Comparison of ENCODE assay signal across 8 cellular contexts in genomic region chr1:76939107-76939816, GRCh38.
A peak's percentile ranks its signal among the peaks of the same experiment; 100 is the strongest.
DNase-seq lines count a peak whose midpoint lies in the region; ATAC-seq and TF ChIP-seq lines count a peak whose summit lies in the region.

No MANE protein-coding gene starts in this region.

- H3K4me1 ChIP-seq in neuronal stem cell (ENCODE audit: control insufficient read depth in 2 of 2, insufficient read depth in 1 of 2, low read depth in 1 of 2, low read length in 2 of 2) (peaks cover 7% of the 10 kb centered on the region in 2 donors), A673 (ENCODE audit: insufficient read depth, low read length, poor library complexity, severe bottlenecking) (no peaks in the 10 kb centered on the region), esophagus squamous epithelium (no peaks in the 10 kb centered on the region), hepatocyte (ENCODE audit: insufficient read depth) (no peaks in the 10 kb centered on the region)

- POLR2A ChIA-PET in A673 (lab: Charles Lee; ENCODE audit: low non-redundant PET) = no interaction called here
- POLR2A ChIA-PET in activated CD8-positive, alpha-beta T cell treated with anti-CD3 and anti-CD28 coated beads for 36 hours (lab: Charles Lee) = no interaction called here

- no peak overlapping the region for H4K8ac ChIP-seq in neuronal stem cell (ENCODE audit: low read depth, low read length)

- CTCF ChIA-PET in A673 (lab: Charles Lee) = no interaction called here
- CTCF ChIA-PET in activated CD8-positive, alpha-beta T cell treated with anti-CD3 and anti-CD28 coated beads for 36 hours (lab: Charles Lee) = no interaction called here

- no peak overlapping the region for H2BK15ac ChIP-seq in neuronal stem cell (ENCODE audit: low read length)

- WGBS in neuronal stem cell (ENCODE audit: extremely low coverage in 2 of 2, insufficient read length in 2 of 2, insufficient replicate concordance in 1 of 2), 2 donors = no CpG with 5 or more reads among the region's 8 CpGs
- WGBS in esophagus squamous epithelium, 2 donors = 59 to 62% methylated on average over 8 of the region's 8 CpGs
- WGBS in hepatocyte (ENCODE audit: low lambda C conversion rate, missing lambda C conversion rate) = 63% methylated on average over 8 of the region's 8 CpGs

- H3K18ac ChIP-seq in neuronal stem cell (ENCODE audit: low read length) = no peak overlapping the region

- no peaks in the 10 kb centered on the region for H3K79me1 ChIP-seq in neuronal stem cell (ENCODE audit: low read depth, low read length)

- TF ChIP-seq CTCF in A673 (conservative IDR thresholded peaks at IDR 0.05; ENCODE audit: low read depth, low read length) (no peak), esophagus squamous epithelium (IDR thresholded peaks at IDR 0.05) (no peak), hepatocyte (IDR thresholded peaks at IDR 0.05; ENCODE audit: poor library complexity) (no peak)
- TF ChIP-seq CTCF in activated CD8-positive, alpha-beta T cell treated with anti-CD3 and anti-CD28 coated beads for 36 hours (IDR thresholded peaks at IDR 0.05) = no peak

- no peak overlapping the region for H2BK12ac ChIP-seq in neuronal stem cell (ENCODE audit: low read length)

- H2AFZ ChIP-seq in neuronal stem cell (ENCODE audit: low read length) = no peak overlapping the region
- H2AFZ ChIP-seq in hepatocyte = no peak overlapping the region

- H3K9ac ChIP-seq in neuronal stem cell (ENCODE audit: low read depth, low read length, poor library complexity) = no peak overlapping the region

- H2AK5ac ChIP-seq in neuronal stem cell (ENCODE audit: low read depth, low read length) = no peak overlapping the region

- no peak overlapping the region for H3K14ac ChIP-seq in neuronal stem cell (ENCODE audit: low read length)

- H3K4me3 ChIP-seq in neuronal stem cell (ENCODE audit: low read length in 2 of 2) (no peak overlapping the region), A673 (ENCODE audit: low read depth, low read length, poor library complexity, severe bottlenecking) (no peak overlapping the region), esophagus squamous epithelium (no peak overlapping the region), hepatocyte (no peak overlapping the region)

- peaks cover 0 to 5% of the 10 kb centered on the region in 2 donors for H3K36me3 ChIP-seq in neuronal stem cell (replicated peaks in 1 of 2; ENCODE audit: control insufficient read depth in 2 of 2, insufficient read depth in 2 of 2, low read length in 2 of 2)
- no peaks in the 10 kb centered on the region for H3K36me3 ChIP-seq in A673 (ENCODE audit: insufficient read depth, low read length, poor library complexity, severe bottlenecking)
- no peaks in the 10 kb centered on the region for H3K36me3 ChIP-seq in esophagus squamous epithelium
- H3K36me3 ChIP-seq in hepatocyte (replicated peaks; ENCODE audit: insufficient read depth, low read depth) = no peaks in the 10 kb centered on the region

- intact Hi-C loops in A673 (cut with micrococcal nuclease; ENCODE audit: unreplicated experiment) = no loop called here
- intact Hi-C loops in esophagus squamous epithelium (cut with DNase I) = no loop called here
- intact Hi-C loops in activated CD8-positive, alpha-beta T cell treated with anti-CD3 and anti-CD28 coated beads for 36 hours (cut with micrococcal nuclease) = no loop called here

- no peak overlapping the region for H2BK120ac ChIP-seq in neuronal stem cell (ENCODE audit: low read depth, low read length)

- peak; percentile 1 for DNase-seq in SK-MEL-5 (ENCODE audit: low read depth, low spot score)
- DNase-seq in neuronal stem cell (ENCODE audit: low spot score) = peak; percentile 20
- no peak for DNase-seq in A673 (ENCODE audit: low spot score)
- DNase-seq in esophagus squamous epithelium (lab: John Stamatoyannopoulos, UW) = no peak
- no peak for DNase-seq in activated CD8-positive, alpha-beta T cell treated with anti-CD3 and anti-CD28 coated beads for 36 hours
- DNase-seq in hepatocyte (ENCODE audit: low spot score) = no peak

- H3K9me3 ChIP-seq in neuronal stem cell (replicated peaks in 1 of 2; ENCODE audit: control insufficient read depth in 2 of 2, insufficient read depth in 1 of 2, low read depth in 1 of 2, low read length in 2 of 2) (no peaks in the 10 kb centered on the region), A673 (ENCODE audit: low read depth, low read length, poor library complexity, severe bottlenecking) (no peaks in the 10 kb centered on the region), esophagus squamous epithelium (no peaks in the 10 kb centered on the region), hepatocyte (ENCODE audit: low read depth) (no peaks in the 10 kb centered on the region)

- peak; percentile 59 for ATAC-seq in GM18520 (IDR thresholded peaks at IDR 0.05; ENCODE audit: unreplicated experiment)
- peak; percentile 74 for ATAC-seq in HG02763 (IDR thresholded peaks at IDR 0.05; ENCODE audit: unreplicated experiment)
- no peak for ATAC-seq in activated CD8-positive, alpha-beta T cell treated with anti-CD3 and anti-CD28 coated beads for 36 hours

- H3K79me2 ChIP-seq in hepatocyte = no peaks in the 10 kb centered on the region

- no peak overlapping the region for H3K4ac ChIP-seq in neuronal stem cell (ENCODE audit: low read length)

- no peaks in the 10 kb centered on the region for H3K9me2 ChIP-seq in hepatocyte (replicated peaks; ENCODE audit: insufficient read depth)

- BruUV-seq in A673 (replicated peaks; lab: Mats Ljungman, UMichigan) = no TSS peak

- H3K4me2 ChIP-seq in neuronal stem cell (ENCODE audit: insufficient read depth, low read length, poor library complexity, severe bottlenecking) (no peak overlapping the region), hepatocyte (no peak overlapping the region)

- H3K27ac ChIP-seq in neuronal stem cell (replicated peaks; ENCODE audit: low read length) (no peak overlapping the region), A673 (ENCODE audit: low read depth, low read length, poor library complexity, severe bottlenecking) (no peak overlapping the region), esophagus squamous epithelium (no peak overlapping the region), hepatocyte (no peak overlapping the region)

- no peak for TF ChIP-seq POLR2A in esophagus squamous epithelium (IDR thresholded peaks at IDR 0.05)

- no peak overlapping the region for H2BK5ac ChIP-seq in neuronal stem cell (ENCODE audit: low read length)

- no peaks in the 10 kb centered on the region for H3K36me3 Mint-ChIP-seq in activated CD8-positive, alpha-beta T cell treated with anti-CD3 and anti-CD28 coated beads for 36 hours (ENCODE audit: low read depth)

- H4K91ac ChIP-seq in neuronal stem cell (ENCODE audit: low read depth, low read length, poor library complexity) = no peak overlapping the region

- peaks cover 2% of the 10 kb centered on the region for H3K27me3 Mint-ChIP-seq in activated CD8-positive, alpha-beta T cell treated with anti-CD3 and anti-CD28 coated beads for 36 hours

- in situ Hi-C loops in SK-MEL-5 (cut with HindIII; ENCODE audit: low pct_unique_long_range_greater_than_20kb, low sequenced_read_pairs) = no loop called here

- H3K4me3 Mint-ChIP-seq in activated CD8-positive, alpha-beta T cell treated with anti-CD3 and anti-CD28 coated beads for 36 hours = no peak overlapping the region

- H3K27me3 ChIP-seq in neuronal stem cell (ENCODE audit: control insufficient read depth in 3 of 3, insufficient read depth in 3 of 3, low read depth in 1 of 3, low read length in 3 of 3) (no peaks in the 10 kb centered on the region), A673 (replicated peaks; ENCODE audit: insufficient read depth, low read depth, low read length, poor library complexity) (peaks cover 19% of the 10 kb centered on the region), esophagus squamous epithelium (no peaks in the 10 kb centered on the region), hepatocyte (no peaks in the 10 kb centered on the region)

- H3K4me1 Mint-ChIP-seq in activated CD8-positive, alpha-beta T cell treated with anti-CD3 and anti-CD28 coated beads for 36 hours (ENCODE audit: low read depth) = no peaks in the 10 kb centered on the region

- no peak overlapping the region for H3K23ac ChIP-seq in neuronal stem cell (ENCODE audit: low read depth, low read length, poor library complexity)

- H3K9me3 Mint-ChIP-seq in activated CD8-positive, alpha-beta T cell treated with anti-CD3 and anti-CD28 coated beads for 36 hours = no peaks in the 10 kb centered on the region

- no peak overlapping the region for H3K27ac Mint-ChIP-seq in activated CD8-positive, alpha-beta T cell treated with anti-CD3 and anti-CD28 coated beads for 36 hours

- no peaks in the 10 kb centered on the region for H4K20me1 ChIP-seq in hepatocyte (ENCODE audit: insufficient read depth, poor library complexity, severe bottlenecking)

Comparison
In these comparisons a context has a peak if more than half of its experiments do, and no peak if none do; other contexts are left out.
1. DNase-seq: peak in SK-MEL-5 (single experiment) and neuronal stem cell (single experiment); none in A673 (single experiment), esophagus squamous epithelium (single experiment), activated CD8-positive, alpha-beta T cell treated with anti-CD3 and anti-CD28 coated beads for 36 hours (single experiment) and hepatocyte (single experiment).